Comparison of ENCODE assay signal across 8 cellular contexts in the genomic region with DNA sequence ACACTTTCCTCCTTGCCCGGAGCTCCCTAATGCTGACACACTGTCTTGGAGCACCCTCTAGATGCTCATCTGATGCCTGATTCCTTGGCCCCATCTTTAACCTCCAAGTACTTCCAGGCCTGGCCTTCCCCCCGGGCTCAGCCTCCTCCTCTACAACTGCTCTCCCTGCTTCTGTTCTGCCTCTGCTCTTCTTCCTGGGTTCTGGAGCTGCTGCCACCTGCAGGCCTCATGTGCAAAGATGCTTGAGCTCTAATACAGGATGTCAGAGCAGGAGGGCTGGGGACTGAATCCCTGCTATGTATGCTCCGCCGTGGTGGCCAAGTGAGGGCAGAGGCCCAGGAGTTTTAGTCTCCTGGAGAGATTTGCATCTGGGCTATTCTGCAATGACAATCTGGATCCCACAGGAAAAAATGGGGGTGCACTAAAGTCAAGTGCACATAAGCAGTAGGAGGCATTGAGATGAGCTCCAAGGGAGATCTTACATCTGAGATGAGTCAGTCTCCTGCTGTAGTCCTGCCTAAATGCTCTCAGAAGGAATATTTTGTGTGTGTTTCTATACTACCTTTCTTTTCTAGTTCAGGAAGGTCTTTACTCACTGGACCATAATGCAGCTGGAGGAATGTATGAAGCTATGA.
DNase-seq lines count a peak whose midpoint lies in the region; ATAC-seq and TF ChIP-seq lines count a peak whose summit lies in the region.

No MANE protein-coding gene starts in this region.

- H3K4me1 Mint-ChIP-seq in CD14-positive monocyte: peaks cover 45% of the 10 kb centered on the region
- H3K4me1 Mint-ChIP-seq in natural killer cell treated with Interleukin-12 subunit alpha and Interleukin-12 subunit beta and Interleukin-15 and Interleukin-18, amount 100 ng/mL, for 72 hours (ENCODE audit: low read depth in 2 of 2): peaks cover 12 to 18% of the 10 kb centered on the region in 2 donors

- no peak overlapping the region for H3K4me3 Mint-ChIP-seq in CD14-positive monocyte
- H3K4me3 Mint-ChIP-seq in natural killer cell treated with Interleukin-12 subunit alpha and Interleukin-12 subunit beta and Interleukin-15 and Interleukin-18, amount 100 ng/mL, for 72 hours: no peak overlapping the region

- H3K9me3 Mint-ChIP-seq in CD14-positive monocyte: peaks cover 0 to 2% (median 0%) of the 10 kb centered on the region in 7 donors
- no peaks in the 10 kb centered on the region for H3K9me3 Mint-ChIP-seq in natural killer cell treated with Interleukin-12 subunit alpha and Interleukin-12 subunit beta and Interleukin-15 and Interleukin-18, amount 100 ng/mL, for 72 hours

- H3K27ac Mint-ChIP-seq in CD14-positive monocyte: peak overlapping the region in 4 of 7 donors; percentile 23 to 83 (median 64)
- H3K27ac Mint-ChIP-seq in natural killer cell treated with Interleukin-12 subunit alpha and Interleukin-12 subunit beta and Interleukin-15 and Interleukin-18, amount 100 ng/mL, for 72 hours: no peak overlapping the region

- TF ChIP-seq CTCF in CD14-positive monocyte (IDR thresholded peaks at IDR 0.05): peak; percentile 58

- H3K36me3 Mint-ChIP-seq in CD14-positive monocyte: peaks cover 0 to 8% of the 10 kb centered on the region in 2 donors
- H3K36me3 Mint-ChIP-seq in natural killer cell treated with Interleukin-12 subunit alpha and Interleukin-12 subunit beta and Interleukin-15 and Interleukin-18, amount 100 ng/mL, for 72 hours: no peaks in the 10 kb centered on the region

- intact Hi-C loops in CD14-positive monocyte (cut with micrococcal nuclease): loop anchor here (10.0 kb wide), 2 partner anchors 202 to 742 kb away; no protein-coding TSS in a partner anchor

- peaks cover 6 to 23% (median 7%) of the 10 kb centered on the region in 3 donors for H3K27me3 Mint-ChIP-seq in CD14-positive monocyte (ENCODE audit: low read depth in 3 of 3)
- peaks cover 48 to 51% of the 10 kb centered on the region in 2 donors for H3K27me3 Mint-ChIP-seq in natural killer cell treated with Interleukin-12 subunit alpha and Interleukin-12 subunit beta and Interleukin-15 and Interleukin-18, amount 100 ng/mL, for 72 hours

- ATAC-seq in GM18867 (IDR thresholded peaks at IDR 0.05; ENCODE audit: unreplicated experiment) (peak; percentile 40), esophagus mucosa (peak; percentile 61), GM21390 (IDR thresholded peaks at IDR 0.05; ENCODE audit: unreplicated experiment) (no peak)
- peak; percentile 49 to 65 for ATAC-seq in natural killer cell treated with Interleukin-12 subunit alpha and Interleukin-12 subunit beta and Interleukin-15 and Interleukin-18, amount 100 ng/mL, for 72 hours

- DNase-seq in CD14-positive monocyte (ENCODE audit: low spot score): peak; percentile 60
- DNase-seq in NCI-H2196 treated with DMSO at 0.1 percent for 48 hours (lab: John Stamatoyannopoulos, UW; ENCODE audit: unreplicated experiment): peak; percentile 38
- DNase-seq in activated CD4-positive, alpha-beta T cell treated with anti-CD3 and anti-CD28 coated beads for 48 hours: peak; percentile 62
- no peak for DNase-seq in natural killer cell treated with Interleukin-12 subunit alpha and Interleukin-12 subunit beta and Interleukin-15 and Interleukin-18, amount 100 ng/mL, for 72 hours (ENCODE audit: low spot score)
- DNase-seq in putamen (ENCODE audit: low spot score): no peak

Comparison
In these comparisons a context has a peak if more than half of its experiments do, and no peak if none do; other contexts are left out.
1. DNase-seq: peak in CD14-positive monocyte (single experiment), NCI-H2196 treated with DMSO at 0.1 percent for 48 hours (single experiment) and activated CD4-positive, alpha-beta T cell treated with anti-CD3 and anti-CD28 coated beads for 48 hours (single experiment); none in natural killer cell treated with Interleukin-12 subunit alpha and Interleukin-12 subunit beta and Interleukin-15 and Interleukin-18, amount 100 ng/mL, for 72 hours (single experiment) and putamen (single experiment).
2. H3K27ac Mint-ChIP-seq: peak in CD14-positive monocyte (4 of 7); none in natural killer cell treated with Interleukin-12 subunit alpha and Interleukin-12 subunit beta and Interleukin-15 and Interleukin-18, amount 100 ng/mL, for 72 hours (0 of 2).